ENCODE assay signal across 13 cellular contexts in genomic region chr16:67661864-67662652, GRCh38. TPM values are rescaled to one million over a fixed set of nuclear protein-coding genes. Genes with fewer than 3 reads are reported as not detected.
DNase-seq lines count a peak whose midpoint lies in the region; ATAC-seq and TF ChIP-seq lines count a peak whose summit lies in the region.
"Had no signal": no experiment of that assay in that cellular context is flagged by ENCODE, and none has a peak within 500 bp of the region (broad histone marks: within the 10 kb centered on the region; RNA-seq: fewer than 3 reads in every experiment).

No MANE protein-coding gene starts in this region.

- DNase-seq in activated T-cell treated with anti-CD3 and anti-CD28 coated beads, Interleukin-2, amount 50 U/mL, for 24 hours: no peak
- no peak for DNase-seq in activated T-cell treated with anti-CD3 and anti-CD28 coated beads for 4 hours
- DNase-seq in PC-3: no peak
- no peak for DNase-seq in endothelial cell (ENCODE audit: low spot score)
- no peak for DNase-seq in psoas muscle
- no peak for DNase-seq in NCI-H2107 treated with DMSO at 0.1 percent for 48 hours (lab: John Stamatoyannopoulos, UW; ENCODE audit: unreplicated experiment)
- no peak for DNase-seq in hepatic stellate cell (ENCODE audit: low spot score)
- no peak for DNase-seq in NCI-H2107 (lab: John Stamatoyannopoulos, UW)
- DNase-seq: activated effector memory CD4-positive, alpha-beta T cell treated with anti-CD3 and anti-CD28 coated beads, Interleukin-2, amount 50 U/mL, for 16 hours; colonic mucosa; KBM-7; stimulated activated CD4-positive, alpha-beta T cell treated with anti-CD3 and anti-CD28 coated beads, Interleukin-4, amount 100 ng/mL, for 4 hours; testis had no signal

- H3K27me3 ChIP-seq in PC-3 (ENCODE audit: low read length): no peaks in the 10 kb centered on the region
- H3K27me3 ChIP-seq in psoas muscle (ENCODE audit: insufficient read depth in 3 of 3, low read length in 2 of 3): no peaks in the 10 kb centered on the region
- H3K27me3 ChIP-seq: colonic mucosa, testis had no signal

- POLR2A ChIA-PET in PC-3 (lab: Charles Lee; ENCODE audit: unreplicated experiment): no interaction called here

- peaks cover 6% of the 10 kb centered on the region; the same call in 1 of the 2 replicates for H3K4me1 ChIP-seq in PC-3 (ENCODE audit: insufficient read depth, low read length)
- peaks cover 23% of the 10 kb centered on the region for H3K4me1 ChIP-seq in psoas muscle

- H3K27ac ChIP-seq in PC-3 (ENCODE audit: low read length) (no peak overlapping the region), psoas muscle (no peak overlapping the region)

- peaks cover 3% of the 10 kb centered on the region for H3F3A ChIP-seq in PC-3 (ENCODE audit: low read length, unreplicated experiment)

- ATAC-seq in PC-3 (no peak), psoas muscle (no peak)

- H3K9ac ChIP-seq in PC-3 (ENCODE audit: low read length): no peak overlapping the region

- peaks cover 37% of the 10 kb centered on the region for H3K4me1 Mint-ChIP-seq in activated T-cell treated with anti-CD3 and anti-CD28 coated beads, Interleukin-2, amount 50 U/mL, for 24 hours (ENCODE audit: low read depth)
- H3K4me1 Mint-ChIP-seq in endothelial cell (ENCODE audit: unreplicated experiment): peaks cover 8% of the 10 kb centered on the region

- no peaks in the 10 kb centered on the region for H3K9me2 ChIP-seq in PC-3 (replicated peaks; ENCODE audit: low read length)

- TF ChIP-seq CTCF in PC-3 (conservative IDR thresholded peaks at IDR 0.05; ENCODE audit: low read depth, low read length): no peak
- no peak for TF ChIP-seq CTCF in endothelial cell (IDR thresholded peaks at IDR 0.05; ENCODE audit: unreplicated experiment)
- TF ChIP-seq CTCF in psoas muscle (IDR thresholded peaks at IDR 0.05): no peak

- CTCF ChIA-PET in PC-3 (lab: Charles Lee): no interaction called here

- H3K4me3 ChIP-seq in PC-3 (ENCODE audit: low read length): peak overlapping the region; percentile 91; the same call in 1 of the 2 replicates
- H3K4me3 ChIP-seq in psoas muscle: peak overlapping the region; percentile 91

- 90 to 95% (median 94%) methylated on average over 34 of the region's 34 CpGs for WGBS in psoas muscle, 3 donors

- H3K36me3 Mint-ChIP-seq in activated T-cell treated with anti-CD3 and anti-CD28 coated beads, Interleukin-2, amount 50 U/mL, for 24 hours (ENCODE audit: low read depth): peaks cover 53% of the 10 kb centered on the region
- H3K36me3 Mint-ChIP-seq in endothelial cell (ENCODE audit: low read depth, unreplicated experiment): peaks cover 7% of the 10 kb centered on the region

- H4K20me1 ChIP-seq in PC-3 (ENCODE audit: low read length): no peaks in the 10 kb centered on the region

- no peaks in the 10 kb centered on the region for H3K36me3 ChIP-seq in PC-3 (ENCODE audit: low read depth, low read length)
- peaks cover 0 to 36% of the 10 kb centered on the region in 2 donors for H3K36me3 ChIP-seq in psoas muscle (ENCODE audit: insufficient read depth in 1 of 2, low read depth in 1 of 2)
- H3K36me3 ChIP-seq: colonic mucosa had no signal

- peak overlapping the region; percentile 100 for H3K4me2 ChIP-seq in PC-3 (ENCODE audit: low read length)

- no peaks in the 10 kb centered on the region for H3K27me3 Mint-ChIP-seq in activated T-cell treated with anti-CD3 and anti-CD28 coated beads, Interleukin-2, amount 50 U/mL, for 24 hours
- H3K27me3 Mint-ChIP-seq in endothelial cell (ENCODE audit: unreplicated experiment): peaks cover 20% of the 10 kb centered on the region

- no peak overlapping the region for H2AFZ ChIP-seq in PC-3 (ENCODE audit: low read length)

- intact Hi-C loops in PC-3 (cut with micrococcal nuclease) (loop anchor here (2.0 kb wide), 1 partner anchor 99 kb away; the partner anchor contains the start of gene CTCF), psoas muscle (cut with DNase I) (no loop called here)

- H3K9me3 ChIP-seq in PC-3 (ENCODE audit: low read length) (no peaks in the 10 kb centered on the region), psoas muscle (no peaks in the 10 kb centered on the region)
- H3K9me3 ChIP-seq: colonic mucosa, testis had no signal

- H3K79me2 ChIP-seq in PC-3 (ENCODE audit: low read length): peaks cover 11% of the 10 kb centered on the region

- H3K9me3 Mint-ChIP-seq in activated T-cell treated with anti-CD3 and anti-CD28 coated beads, Interleukin-2, amount 50 U/mL, for 24 hours: no peaks in the 10 kb centered on the region
- H3K9me3 Mint-ChIP-seq in endothelial cell (ENCODE audit: unreplicated experiment): no peaks in the 10 kb centered on the region

- H3K4me3 Mint-ChIP-seq in activated T-cell treated with anti-CD3 and anti-CD28 coated beads, Interleukin-2, amount 50 U/mL, for 24 hours: peak overlapping the region; percentile 92
- H3K4me3 Mint-ChIP-seq in endothelial cell (ENCODE audit: unreplicated experiment): no peak overlapping the region

- BruUV-seq in PC-3 (replicated peaks; lab: Mats Ljungman, UMichigan): no TSS peak

- H3K27ac Mint-ChIP-seq in activated T-cell treated with anti-CD3 and anti-CD28 coated beads, Interleukin-2, amount 50 U/mL, for 24 hours: no peak overlapping the region
- peak overlapping the region; percentile 52 for H3K27ac Mint-ChIP-seq in endothelial cell (ENCODE audit: unreplicated experiment)

RNA-seq across cellular contexts. Expression of gene PARD6A, which starts 1.3 kb away (rescaled TPM):
- total RNA-seq in PC-3 (2014; rRNA removed) (15.1 and 16.4 TPM in 2 replicates), endothelial cell (ENCODE audit: unreplicated experiment) (1.2 TPM), psoas muscle (1 to 10 TPM; 4.9 to 6.8 (median 5.9) TPM)
- polyA plus RNA-seq in psoas muscle: 10 to 100 TPM in 1 of 3 donors, 1 to 10 TPM in 2; 8.0 to 11.0 (median 9.9) TPM

RNA-seq across cellular contexts. Expression of gene ACD, which starts 2.0 kb away (rescaled TPM):
- total RNA-seq in PC-3 (2014; rRNA removed): 26.3 and 31.7 TPM in 2 replicates
- 27.1 TPM for total RNA-seq in endothelial cell (ENCODE audit: unreplicated experiment)
- 10 to 100 TPM in 1 of 4 donors, 1 to 10 TPM in 3; 4.9 to 10.2 (median 7.4) TPM for total RNA-seq in psoas muscle
- 10 to 100 TPM in 2 of 3 donors, 1 to 10 TPM in 1; 8.9 to 16.7 (median 12.6) TPM for polyA plus RNA-seq in psoas muscle

RNA-seq across cellular contexts. Expression of gene ENKD1, which starts 4.5 kb away (rescaled TPM):
- 12.0 and 19.4 TPM in 2 replicates for total RNA-seq in PC-3 (2014; rRNA removed)
- 9.9 TPM for total RNA-seq in endothelial cell (ENCODE audit: unreplicated experiment)
- 1 to 10 TPM; 6.5 to 7.6 (median 7.1) TPM for total RNA-seq in psoas muscle
- polyA plus RNA-seq in psoas muscle: 10 to 100 TPM; 17.5 to 20.7 (median 19.2) TPM

RNA-seq across cellular contexts. Expression of gene C16orf86, which starts 4.6 kb away (rescaled TPM):
- total RNA-seq in PC-3 (2014; rRNA removed) (not detected in 2 replicates), endothelial cell (ENCODE audit: unreplicated experiment) (1.8 TPM), psoas muscle (1 to 10 TPM; 5.1 to 7.3 (median 5.9) TPM)
- polyA plus RNA-seq in psoas muscle: 1 to 10 TPM; 2.6 to 6.5 (median 4.5) TPM

RNA-seq across cellular contexts. Expression of gene CARMIL2, which starts 17.1 kb away (rescaled TPM):
- 0.33 and 0.40 TPM in 2 replicates for total RNA-seq in PC-3 (2014; rRNA removed)
- total RNA-seq in endothelial cell (ENCODE audit: unreplicated experiment): 3.6 TPM
- total RNA-seq in psoas muscle: 1 to 10 TPM in 1 of 4 donors, under 1 TPM in 2, not detected in 1; 0.59 to 1.1 (median 0.63) TPM
- under 1 TPM; 0.17 to 0.46 (median 0.30) TPM for polyA plus RNA-seq in psoas muscle
